Comparison of ENCODE assay signal across 34 cellular contexts in the genomic region with DNA sequence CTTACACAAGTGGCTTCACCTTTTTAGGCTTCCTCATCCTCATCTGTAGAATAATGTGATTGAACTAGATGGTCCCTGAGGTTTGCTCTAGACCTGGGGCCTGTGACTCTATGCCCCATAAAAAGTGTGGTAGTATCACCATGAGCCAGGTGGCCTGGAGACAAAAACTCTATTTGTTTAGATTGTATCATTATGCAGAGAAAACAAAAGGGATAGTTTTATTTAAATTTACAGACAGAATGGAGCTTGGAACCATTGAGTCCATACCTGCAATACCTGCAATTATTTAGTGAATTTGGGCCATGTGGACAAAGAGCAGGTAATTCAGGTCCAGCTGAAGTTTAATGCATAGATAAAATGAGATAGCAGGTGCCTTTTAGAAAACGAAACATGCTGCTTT.
"Had no signal": no experiment of that assay in that cellular context is flagged by ENCODE, and none has a peak within 500 bp of the region (broad histone marks: within the 10 kb centered on the region; RNA-seq: fewer than 3 reads in every experiment).

No MANE protein-coding gene starts in this region.

- DNase-seq: Kasumi-1, KBM-7, MM.1S, NCI-H1048, NCI-H1092 treated with DMSO at 0.1 percent for 48 hours, NCI-H1105 treated with DMSO at 0.1 percent for 48 hours, NCI-H1417, NCI-H1436, NCI-H146, NCI-H1694, NCI-H187, NCI-H1930, NCI-H2029 treated with DMSO at 0.1 percent for 48 hours, NCI-H2081 treated with DMSO at 0.1 percent for 48 hours, NCI-H2107, NCI-H2171 treated with DMSO at 0.1 percent for 48 hours, NCI-H2227 treated with DMSO at 0.1 percent for 48 hours, NCI-H345, NCI-H446, NCI-H510A treated with DMSO at 0.1 percent for 48 hours, NCI-H524 treated with DMSO at 0.1 percent for 48 hours, NCI-H526 treated with DMSO at 0.1 percent for 48 hours, NCI-H748 treated with DMSO at 0.1 percent for 48 hours, NCI-H82, PC-9, SHP77 treated with DMSO at 0.1 percent for 48 hours, SK-N-SH, SW 1271, T-helper 1 cell had no signal

- H3K36me3 ChIP-seq: SJSA1 had no signal

- H3K9me3 ChIP-seq: SJSA1, SK-N-SH had no signal

- H3K27ac ChIP-seq: KMS-11, PC-9, RWPE1, SJSA1 had no signal

- ATAC-seq: Panc1, Right ventricle myocardium inferior had no signal
